In genomic region chr2:222249444-222249843, GRCh38 we compare ENCODE assay signal across 1 cellular context.
TF ChIP-seq lines count a peak whose summit lies in the region.

No MANE protein-coding gene starts in this region.

TF ChIP-seq in HepG2, 621 proteins besides CTCF, POLR2A, EP300 and RAD21 (continued from another document):
- TF ChIP-seq LBX2 (CRISPR knock-in tag; IDR thresholded peaks at IDR 0.05; ENCODE audit: borderline replicate concordance) (no peak), GPN1 (CRISPR knock-in tag; IDR thresholded peaks at IDR 0.05; ENCODE audit: borderline replicate concordance) (no peak), MIXL1 (CRISPR knock-in tag; IDR thresholded peaks at IDR 0.05) (no peak), ZNF710 (CRISPR knock-in tag; IDR thresholded peaks at IDR 0.05; ENCODE audit: borderline replicate concordance) (no peak), RAD51 (IDR thresholded peaks at IDR 0.05; ENCODE audit: borderline replicate concordance) (peak; percentile 53; the same call in 1 of the 2 replicates), ZSCAN25 (CRISPR knock-in tag; IDR thresholded peaks at IDR 0.05) (no peak)
